Comparison of ENCODE assay signal across 8 cellular contexts in genomic region chr1:180503274-180503862, GRCh38. TPM values are rescaled to one million over a fixed set of nuclear protein-coding genes. Genes with fewer than 3 reads are reported as not detected.
DNase-seq lines count a peak whose midpoint lies in the region; ATAC-seq and TF ChIP-seq lines count a peak whose summit lies in the region.

No MANE protein-coding gene starts in this region.

- TF ChIP-seq CTCF in WTC11 (IDR thresholded peaks at IDR 0.05) (no peak), glutamatergic neuron (IDR thresholded peaks at IDR 0.05; ENCODE audit: partially characterized antibody, unreplicated experiment) (no peak)

- intact Hi-C loops in sciatic nerve (cut with DNase I): no loop called here

- DNase-seq in HS-27A (ENCODE audit: low read depth) (peak; percentile 9), WTC11 (ENCODE audit: low spot score) (no peak), glutamatergic neuron (no peak), sciatic nerve (ENCODE audit: low spot score) (no peak), NCI-H748 (lab: John Stamatoyannopoulos, UW; ENCODE audit: unreplicated experiment) (no peak)

- ATAC-seq in GM18502 (IDR thresholded peaks at IDR 0.05; ENCODE audit: poor library complexity, unreplicated experiment): peak; percentile 1
- ATAC-seq in WTC11: no peak
- peak; percentile 5 for ATAC-seq in sciatic nerve
- ATAC-seq in GM18873 (IDR thresholded peaks at IDR 0.05; ENCODE audit: low FRiP score, unreplicated experiment): no peak
- no peak for ATAC-seq in GM18519 (IDR thresholded peaks at IDR 0.05; ENCODE audit: low FRiP score, unreplicated experiment)

- H3K4me1 Mint-ChIP-seq in WTC11 (peaks cover 24% of the 10 kb centered on the region), glutamatergic neuron (ENCODE audit: low read depth, unreplicated experiment) (peaks cover 5% of the 10 kb centered on the region)

- CTCF ChIA-PET in WTC11 (lab: Charles Lee): interaction anchor here (1.4 to 3.0 kb wide), 2 partner anchors 12 to 18 kb away, joined by 3 to 21 read pairs; no protein-coding TSS in a partner anchor

- H3K36me3 Mint-ChIP-seq in WTC11: peaks cover 23% of the 10 kb centered on the region
- H3K36me3 Mint-ChIP-seq in glutamatergic neuron (ENCODE audit: unreplicated experiment): no peaks in the 10 kb centered on the region

- H3K9me3 Mint-ChIP-seq in WTC11 (peaks cover 13% of the 10 kb centered on the region), glutamatergic neuron (ENCODE audit: unreplicated experiment) (peaks cover 4% of the 10 kb centered on the region)

- H3K27ac Mint-ChIP-seq in WTC11: no peak overlapping the region
- peak overlapping the region; percentile 80 for H3K27ac Mint-ChIP-seq in glutamatergic neuron (ENCODE audit: unreplicated experiment)

- H3K27me3 Mint-ChIP-seq in WTC11 (ENCODE audit: low read depth) (peaks cover 16% of the 10 kb centered on the region), glutamatergic neuron (ENCODE audit: unreplicated experiment) (peaks cover 5% of the 10 kb centered on the region)

- H3K4me3 Mint-ChIP-seq in WTC11 (peak overlapping the region; percentile 93), glutamatergic neuron (ENCODE audit: unreplicated experiment) (peak overlapping the region; percentile 87)

- POLR2A ChIA-PET in WTC11 (lab: Charles Lee): interaction anchor here (0.9 to 1.3 kb wide), 2 partner anchors 350 to 410 kb away, joined by 3 read pairs; no protein-coding TSS in a partner anchor

TF ChIP-seq in WTC11, 78 proteins besides CTCF, POLR2A, EP300 and RAD21:
- TF ChIP-seq SP1 (CRISPR knock-in tag; conservative IDR thresholded peaks at IDR 0.05) (no peak), OVOL2 (CRISPR knock-in tag; IDR thresholded peaks at IDR 0.05; ENCODE audit: borderline replicate concordance) (no peak), NR2C2 (CRISPR knock-in tag; IDR thresholded peaks at IDR 0.05) (no peak), PRDM15 (CRISPR knock-in tag; IDR thresholded peaks at IDR 0.05) (no peak), TEAD4 (CRISPR knock-in tag; IDR thresholded peaks at IDR 0.05) (no peak), RELA (CRISPR knock-in tag; IDR thresholded peaks at IDR 0.05; ENCODE audit: borderline replicate concordance) (no peak), ZNF138 (CRISPR knock-in tag; conservative IDR thresholded peaks at IDR 0.05) (no peak)
- TF ChIP-seq, protein P1, sequence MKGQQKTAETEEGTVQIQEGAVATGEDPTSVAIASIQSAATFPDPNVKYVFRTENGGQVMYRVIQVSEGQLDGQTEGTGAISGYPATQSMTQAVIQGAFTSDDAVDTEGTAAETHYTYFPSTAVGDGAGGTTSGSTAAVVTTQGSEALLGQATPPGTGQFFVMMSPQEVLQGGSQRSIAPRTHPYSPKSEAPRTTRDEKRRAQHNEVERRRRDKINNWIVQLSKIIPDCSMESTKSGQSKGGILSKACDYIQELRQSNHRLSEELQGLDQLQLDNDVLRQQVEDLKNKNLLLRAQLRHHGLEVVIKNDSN (CRISPR knock-in tag; IDR thresholded peaks at IDR 0.05): no peak
- TF ChIP-seq, protein P2, sequence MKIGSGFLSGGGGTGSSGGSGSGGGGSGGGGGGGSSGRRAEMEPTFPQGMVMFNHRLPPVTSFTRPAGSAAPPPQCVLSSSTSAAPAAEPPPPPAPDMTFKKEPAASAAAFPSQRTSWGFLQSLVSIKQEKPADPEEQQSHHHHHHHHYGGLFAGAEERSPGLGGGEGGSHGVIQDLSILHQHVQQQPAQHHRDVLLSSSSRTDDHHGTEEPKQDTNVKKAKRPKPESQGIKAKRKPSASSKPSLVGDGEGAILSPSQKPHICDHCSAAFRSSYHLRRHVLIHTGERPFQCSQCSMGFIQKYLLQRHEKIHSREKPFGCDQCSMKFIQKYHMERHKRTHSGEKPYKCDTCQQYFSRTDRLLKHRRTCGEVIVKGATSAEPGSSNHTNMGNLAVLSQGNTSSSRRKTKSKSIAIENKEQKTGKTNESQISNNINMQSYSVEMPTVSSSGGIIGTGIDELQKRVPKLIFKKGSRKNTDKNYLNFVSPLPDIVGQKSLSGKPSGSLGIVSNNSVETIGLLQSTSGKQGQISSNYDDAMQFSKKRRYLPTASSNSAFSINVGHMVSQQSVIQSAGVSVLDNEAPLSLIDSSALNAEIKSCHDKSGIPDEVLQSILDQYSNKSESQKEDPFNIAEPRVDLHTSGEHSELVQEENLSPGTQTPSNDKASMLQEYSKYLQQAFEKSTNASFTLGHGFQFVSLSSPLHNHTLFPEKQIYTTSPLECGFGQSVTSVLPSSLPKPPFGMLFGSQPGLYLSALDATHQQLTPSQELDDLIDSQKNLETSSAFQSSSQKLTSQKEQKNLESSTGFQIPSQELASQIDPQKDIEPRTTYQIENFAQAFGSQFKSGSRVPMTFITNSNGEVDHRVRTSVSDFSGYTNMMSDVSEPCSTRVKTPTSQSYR (CRISPR knock-in tag; IDR thresholded peaks at IDR 0.05): no peak

RNA-seq across cellular contexts. Expression of gene ACBD6, which starts 1.0 kb away (rescaled TPM):
- total RNA-seq in WTC11 (2021) (49.9 to 53.5 TPM (median 51.9 TPM) in 3 replicates), glutamatergic neuron (ENCODE audit: unreplicated experiment) (52.9 TPM), sciatic nerve (33.4 TPM)

RNA-seq across cellular contexts. Expression of gene OVAAL, which starts 55.4 kb away (rescaled TPM):
- total RNA-seq in WTC11 (2021): not detected in 3 replicates
- not detected for total RNA-seq in glutamatergic neuron (ENCODE audit: unreplicated experiment)
- not detected for total RNA-seq in sciatic nerve

Comparison
In these comparisons a context has a peak if more than half of its experiments do, and no peak if none do; other contexts are left out.
1. ATAC-seq: peak in GM18502 (single experiment) and sciatic nerve (single experiment); none in WTC11 (single experiment), GM18873 (single experiment) and GM18519 (single experiment).